ENCODE assay signal across 8 cellular contexts in genomic region chr14:73740921-73741326, GRCh38. TPM values are rescaled to one million over a fixed set of nuclear protein-coding genes. Genes with fewer than 3 reads are reported as not detected.
DNase-seq lines count a peak whose midpoint lies in the region; ATAC-seq, FAIRE-seq and TF ChIP-seq lines count a peak whose summit lies in the region.

No MANE protein-coding gene starts in this region.

- peaks cover 55% of the 10 kb centered on the region for H3K4me1 ChIP-seq in osteoblast (ENCODE audit: insufficient read depth, low read length)

- no peak for DNase-seq in GM19239 (ENCODE audit: insufficient read length, low spot score)
- DNase-seq in SK-N-MC (ENCODE audit: low read depth, low spot score) = no peak
- DNase-seq in fibroblast of peridontal ligament (ENCODE audit: extremely low read depth) = peak; percentile 49
- peak; percentile 80 for DNase-seq in osteoblast (ENCODE audit: insufficient read length, low spot score, missing footprints)
- no peak for DNase-seq in globus pallidus (ENCODE audit: low spot score)
- DNase-seq in glomerular visceral epithelial cell (ENCODE audit: extremely low spot score) = no peak
- DNase-seq in T-helper 9 cell = no peak

- H3K9me3 ChIP-seq in SK-N-MC (ENCODE audit: low read depth, low read length) (no peaks in the 10 kb centered on the region), osteoblast (ENCODE audit: low read depth, low read length) (no peaks in the 10 kb centered on the region)

- no peak for TF ChIP-seq CTCF in osteoblast (IDR thresholded peaks at IDR 0.05; ENCODE audit: extremely low read depth, low read depth, low read length)

- H3K27ac ChIP-seq in SK-N-MC (peak overlapping the region; percentile 92), osteoblast (ENCODE audit: low read depth, low read length) (peak overlapping the region; percentile 69)

- H3K9ac ChIP-seq in SK-N-MC (ENCODE audit: insufficient read length) = peak overlapping the region; percentile 23

- peak; percentile 28 for FAIRE-seq in GM19239 (lab: Jason Lieb, UNC)

- no peak for ATAC-seq in GM21360 (IDR thresholded peaks at IDR 0.05; ENCODE audit: unreplicated experiment)

- H3K4me3 ChIP-seq in SK-N-MC (peak overlapping the region; percentile 74; the same call in 1 of the 2 replicates), osteoblast (ENCODE audit: insufficient read depth, low read length) (peak overlapping the region; percentile 57)

- peaks cover 94% of the 10 kb centered on the region for H3K79me2 ChIP-seq in osteoblast (ENCODE audit: insufficient read depth, low read length)

- H3K27me3 ChIP-seq in osteoblast (ENCODE audit: insufficient read depth, low read length) = no peaks in the 10 kb centered on the region

- no peak overlapping the region for H2AFZ ChIP-seq in osteoblast (ENCODE audit: low read length)

- peaks cover 76% of the 10 kb centered on the region for H4K20me1 ChIP-seq in osteoblast (ENCODE audit: insufficient read depth, low read length)

- H3K4me2 ChIP-seq in osteoblast (ENCODE audit: insufficient read depth, low read length) = peak overlapping the region; percentile 86

- peaks cover 13% of the 10 kb centered on the region; the same call in 1 of the 2 replicates for H3K36me3 ChIP-seq in SK-N-MC (ENCODE audit: insufficient read depth, low read length)
- peaks cover 32% of the 10 kb centered on the region for H3K36me3 ChIP-seq in osteoblast (ENCODE audit: insufficient read depth, low read length)

RNA-seq across cellular contexts. Expression of gene PNMA1, which starts 26.7 kb away (rescaled TPM):
- total RNA-seq in osteoblast = 40.1 and 40.2 TPM in 2 replicates

Comparison
In these comparisons a context has a peak if more than half of its experiments do, and no peak if none do; other contexts are left out.
1. DNase-seq: peak in fibroblast of peridontal ligament (single experiment) and osteoblast (single experiment); none in GM19239 (single experiment), SK-N-MC (single experiment), globus pallidus (single experiment), glomerular visceral epithelial cell (single experiment) and T-helper 9 cell (single experiment).